Comparison of ENCODE assay signal across 2 cellular contexts in genomic region chr21:37564924-37565529, GRCh38.
A peak's percentile ranks its signal among the peaks of the same experiment; 100 is the strongest.
TF ChIP-seq lines count a peak whose summit lies in the region.

No MANE protein-coding gene starts in this region.

TF ChIP-seq in Ishikawa, 13 proteins besides CTCF, POLR2A, EP300 and RAD21 (continued from another document):
- TF ChIP-seq YY1 (IDR thresholded peaks at IDR 0.05; ENCODE audit: low read depth) = peak; percentile 45; the same call in 1 of the 2 replicates
- peak; percentile 95 for TF ChIP-seq TCF12 (IDR thresholded peaks at IDR 0.05; ENCODE audit: low read depth)
- TF ChIP-seq, protein P1, sequence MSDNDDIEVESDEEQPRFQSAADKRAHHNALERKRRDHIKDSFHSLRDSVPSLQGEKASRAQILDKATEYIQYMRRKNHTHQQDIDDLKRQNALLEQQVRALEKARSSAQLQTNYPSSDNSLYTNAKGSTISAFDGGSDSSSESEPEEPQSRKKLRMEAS (IDR thresholded peaks at IDR 0.05) = peak; percentile 83

TF ChIP-seq in HepG2, 621 proteins besides CTCF, POLR2A, EP300 and RAD21 (continued from another document):
- peak; percentile 1; the same call in 1 of the 2 replicates for TF ChIP-seq NFYB (CRISPR knock-in tag; IDR thresholded peaks at IDR 0.05)
- peak; percentile 29 for TF ChIP-seq ZNF781 (CRISPR knock-in tag; IDR thresholded peaks at IDR 0.05; ENCODE audit: borderline replicate concordance, not compliant biosample characterization)
- no peak for TF ChIP-seq ZNF251 (CRISPR knock-in tag; IDR thresholded peaks at IDR 0.05)
- TF ChIP-seq ZNF224 (CRISPR knock-in tag; IDR thresholded peaks at IDR 0.05) = no peak
- TF ChIP-seq NFE2 (CRISPR knock-in tag; IDR thresholded peaks at IDR 0.05) = 0 out of 2 replicates have a peak, but pooled peaks have one; percentile 4
- TF ChIP-seq MYC (CRISPR knock-in tag; IDR thresholded peaks at IDR 0.05; ENCODE audit: borderline replicate concordance) = 0 out of 2 replicates have a peak, but pooled peaks have one; percentile 40
- no peak for TF ChIP-seq LCORL (IDR thresholded peaks at IDR 0.05)
- TF ChIP-seq LCORL (CRISPR knock-in tag; IDR thresholded peaks at IDR 0.05) = 0 out of 2 replicates have a peak, but pooled peaks have one; percentile 17
- TF ChIP-seq ZNF607 (CRISPR knock-in tag; IDR thresholded peaks at IDR 0.05; ENCODE audit: borderline replicate concordance) = no peak
- TF ChIP-seq, protein P2, sequence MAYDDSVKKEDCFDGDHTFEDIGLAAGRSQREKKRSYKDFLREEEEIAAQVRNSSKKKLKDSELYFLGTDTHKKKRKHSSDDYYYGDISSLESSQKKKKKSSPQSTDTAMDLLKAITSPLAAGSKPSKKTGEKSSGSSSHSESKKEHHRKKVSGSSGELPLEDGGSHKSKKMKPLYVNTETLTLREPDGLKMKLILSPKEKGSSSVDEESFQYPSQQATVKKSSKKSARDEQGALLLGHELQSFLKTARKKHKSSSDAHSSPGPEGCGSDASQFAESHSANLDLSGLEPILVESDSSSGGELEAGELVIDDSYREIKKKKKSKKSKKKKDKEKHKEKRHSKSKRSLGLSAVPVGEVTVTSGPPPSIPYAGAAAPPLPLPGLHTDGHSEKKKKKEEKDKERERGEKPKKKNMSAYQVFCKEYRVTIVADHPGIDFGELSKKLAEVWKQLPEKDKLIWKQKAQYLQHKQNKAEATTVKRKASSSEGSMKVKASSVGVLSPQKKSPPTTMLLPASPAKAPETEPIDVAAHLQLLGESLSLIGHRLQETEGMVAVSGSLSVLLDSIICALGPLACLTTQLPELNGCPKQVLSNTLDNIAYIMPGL (CRISPR knock-in tag; IDR thresholded peaks at IDR 0.05; ENCODE audit: borderline replicate concordance in 1 of 2, low read depth in 1 of 2) = no peak
- no peak for TF ChIP-seq ZNF329 (CRISPR knock-in tag; IDR thresholded peaks at IDR 0.05; ENCODE audit: low read depth)
- TF ChIP-seq KDM5B (CRISPR knock-in tag; IDR thresholded peaks at IDR 0.05; ENCODE audit: borderline replicate concordance) = no peak
- TF ChIP-seq, protein P3, sequence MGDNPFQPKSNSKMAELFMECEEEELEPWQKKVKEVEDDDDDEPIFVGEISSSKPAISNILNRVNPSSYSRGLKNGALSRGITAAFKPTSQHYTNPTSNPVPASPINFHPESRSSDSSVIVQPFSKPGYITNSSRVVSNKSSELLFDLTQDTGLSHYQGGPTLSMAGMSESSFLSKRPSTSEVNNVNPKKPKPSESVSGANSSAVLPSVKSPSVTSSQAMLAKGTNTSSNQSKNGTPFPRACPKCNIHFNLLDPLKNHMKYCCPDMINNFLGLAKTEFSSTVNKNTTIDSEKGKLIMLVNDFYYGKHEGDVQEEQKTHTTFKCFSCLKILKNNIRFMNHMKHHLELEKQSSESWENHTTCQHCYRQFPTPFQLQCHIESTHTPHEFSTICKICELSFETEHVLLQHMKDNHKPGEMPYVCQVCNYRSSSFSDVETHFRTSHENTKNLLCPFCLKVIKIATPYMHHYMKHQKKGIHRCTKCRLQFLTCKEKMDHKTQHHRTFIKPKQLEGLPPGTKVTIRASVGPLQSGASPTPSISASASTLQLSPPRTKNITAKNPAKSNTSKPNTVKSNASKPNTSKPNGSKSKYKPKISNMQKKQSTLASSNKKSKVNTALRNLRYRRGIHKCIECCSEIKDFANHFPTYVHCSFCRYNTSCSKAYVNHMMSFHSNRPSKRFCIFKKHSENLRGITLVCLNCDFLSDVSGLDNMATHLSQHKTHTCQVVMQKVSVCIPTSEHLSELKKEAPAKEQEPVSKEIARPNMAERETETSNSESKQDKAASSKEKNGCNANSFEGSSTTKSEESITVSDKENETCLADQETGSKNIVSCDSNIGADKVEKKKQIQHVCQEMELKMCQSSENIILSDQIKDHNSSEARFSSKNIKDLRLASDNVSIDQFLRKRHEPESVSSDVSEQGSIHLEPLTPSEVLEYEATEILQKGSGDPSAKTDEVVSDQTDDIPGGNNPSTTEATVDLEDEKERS (CRISPR knock-in tag; IDR thresholded peaks at IDR 0.05) = peak; percentile 36; the same call in 1 of the 2 replicates
- TF ChIP-seq ELF1 (CRISPR knock-in tag; IDR thresholded peaks at IDR 0.05) = no peak
- TF ChIP-seq SAP130 (CRISPR knock-in tag; IDR thresholded peaks at IDR 0.05; ENCODE audit: low read depth) = peak; percentile 21
- TF ChIP-seq CREB3 (CRISPR knock-in tag; IDR thresholded peaks at IDR 0.05) = no peak
- no peak for TF ChIP-seq IRX3 (CRISPR knock-in tag; IDR thresholded peaks at IDR 0.05; ENCODE audit: borderline replicate concordance, low read depth)
- peak; percentile 60; the same call in 1 of the 2 replicates for TF ChIP-seq PRDM15 (CRISPR knock-in tag; IDR thresholded peaks at IDR 0.05)
- TF ChIP-seq PBX2 (CRISPR knock-in tag; IDR thresholded peaks at IDR 0.05) = no peak
- no peak for TF ChIP-seq SIN3B (IDR thresholded peaks at IDR 0.05; ENCODE audit: low read length)
- TF ChIP-seq PATZ1 (CRISPR knock-in tag; IDR thresholded peaks at IDR 0.05) = 0 out of 2 replicates have a peak, but pooled peaks have one; percentile 42
- TF ChIP-seq MXI1 (IDR thresholded peaks at IDR 0.05; ENCODE audit: borderline replicate concordance, low read depth, low read length) = peak; percentile 8; the same call in 1 of the 3 replicates
- TF ChIP-seq, protein P4, sequence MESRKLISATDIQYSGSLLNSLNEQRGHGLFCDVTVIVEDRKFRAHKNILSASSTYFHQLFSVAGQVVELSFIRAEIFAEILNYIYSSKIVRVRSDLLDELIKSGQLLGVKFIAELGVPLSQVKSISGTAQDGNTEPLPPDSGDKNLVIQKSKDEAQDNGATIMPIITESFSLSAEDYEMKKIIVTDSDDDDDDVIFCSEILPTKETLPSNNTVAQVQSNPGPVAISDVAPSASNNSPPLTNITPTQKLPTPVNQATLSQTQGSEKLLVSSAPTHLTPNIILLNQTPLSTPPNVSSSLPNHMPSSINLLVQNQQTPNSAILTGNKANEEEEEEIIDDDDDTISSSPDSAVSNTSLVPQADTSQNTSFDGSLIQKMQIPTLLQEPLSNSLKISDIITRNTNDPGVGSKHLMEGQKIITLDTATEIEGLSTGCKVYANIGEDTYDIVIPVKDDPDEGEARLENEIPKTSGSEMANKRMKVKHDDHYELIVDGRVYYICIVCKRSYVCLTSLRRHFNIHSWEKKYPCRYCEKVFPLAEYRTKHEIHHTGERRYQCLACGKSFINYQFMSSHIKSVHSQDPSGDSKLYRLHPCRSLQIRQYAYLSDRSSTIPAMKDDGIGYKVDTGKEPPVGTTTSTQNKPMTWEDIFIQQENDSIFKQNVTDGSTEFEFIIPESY (CRISPR knock-in tag; IDR thresholded peaks at IDR 0.05) = 0 out of 2 replicates have a peak, but pooled peaks have one; percentile 15
- TF ChIP-seq, protein P5, sequence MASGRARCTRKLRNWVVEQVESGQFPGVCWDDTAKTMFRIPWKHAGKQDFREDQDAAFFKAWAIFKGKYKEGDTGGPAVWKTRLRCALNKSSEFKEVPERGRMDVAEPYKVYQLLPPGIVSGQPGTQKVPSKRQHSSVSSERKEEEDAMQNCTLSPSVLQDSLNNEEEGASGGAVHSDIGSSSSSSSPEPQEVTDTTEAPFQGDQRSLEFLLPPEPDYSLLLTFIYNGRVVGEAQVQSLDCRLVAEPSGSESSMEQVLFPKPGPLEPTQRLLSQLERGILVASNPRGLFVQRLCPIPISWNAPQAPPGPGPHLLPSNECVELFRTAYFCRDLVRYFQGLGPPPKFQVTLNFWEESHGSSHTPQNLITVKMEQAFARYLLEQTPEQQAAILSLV (CRISPR knock-in tag; IDR thresholded peaks at IDR 0.05; ENCODE audit: borderline replicate concordance) = no peak
- TF ChIP-seq, protein P1 (IDR thresholded peaks at IDR 0.05) = peak; percentile 33; the same call in 1 of the 2 replicates
- TF ChIP-seq RELA (CRISPR knock-in tag; IDR thresholded peaks at IDR 0.05) = no peak
- TF ChIP-seq KDM4B (CRISPR knock-in tag; IDR thresholded peaks at IDR 0.05) = no peak
- peak; percentile 33; the same call in 1 of the 2 replicates for TF ChIP-seq ZMYM3 (CRISPR knock-in tag; IDR thresholded peaks at IDR 0.05)
- no peak for TF ChIP-seq DMAP1 (CRISPR knock-in tag; IDR thresholded peaks at IDR 0.05)
- TF ChIP-seq ZBTB20 (CRISPR knock-in tag; IDR thresholded peaks at IDR 0.05; ENCODE audit: borderline replicate concordance, low read depth) = 0 out of 2 replicates have a peak, but pooled peaks have one; percentile 50
- TF ChIP-seq AGO2 (optimal IDR thresholded peaks at IDR 0.05; ENCODE audit: low read depth, low read length) = no peak
TF ChIP-seq in HepG2: peak in this region for 19.
